ENCODE assay signal across 19 cellular contexts in genomic region chr1:187999973-188000372, GRCh38.
A peak's percentile ranks its signal among the peaks of the same experiment; 100 is the strongest.
DNase-seq lines count a peak whose midpoint lies in the region; ATAC-seq and TF ChIP-seq lines count a peak whose summit lies in the region.
"Had no signal": no experiment of that assay in that cellular context is flagged by ENCODE, and none has a peak within 500 bp of the region (broad histone marks: within the 10 kb centered on the region; RNA-seq: fewer than 3 reads in every experiment).

No MANE protein-coding gene starts in this region.

- H3K4me3 ChIP-seq in BLaER1 (no peak overlapping the region), RWPE2 (ENCODE audit: severe bottlenecking) (no peak overlapping the region), upper lobe of right lung (no peak overlapping the region)
- H3K4me3 ChIP-seq: sigmoid colon, stomach had no signal

- H3K9ac ChIP-seq in BLaER1: no peak overlapping the region

- H3K27ac ChIP-seq in BLaER1 (peak overlapping the region; percentile 44), RWPE2 (ENCODE audit: poor library complexity, severe bottlenecking) (no peak overlapping the region), upper lobe of right lung (no peak overlapping the region)
- H3K27ac ChIP-seq: HL-60, sigmoid colon, stomach had no signal

- TF ChIP-seq CTCF in RWPE2 (IDR thresholded peaks at IDR 0.05; ENCODE audit: poor library complexity, severe bottlenecking) (peak; percentile 26), upper lobe of right lung (IDR thresholded peaks at IDR 0.05) (no peak)

- intact Hi-C loops in upper lobe of right lung (cut with DNase I): no loop called here

- no peak overlapping the region for H3K4me2 ChIP-seq in BLaER1

- ATAC-seq in RWPE2 (ENCODE audit: low read depth): peak; percentile 33; the same call in 1 of the 3 replicates
- ATAC-seq in upper lobe of right lung: no peak
- ATAC-seq: activated CD8-positive, alpha-beta T cell treated with anti-CD3 and anti-CD28 coated beads for 36 hours; left colon; natural killer cell treated with Interleukin-12 subunit alpha and Interleukin-12 subunit beta and Interleukin-15 and Interleukin-18, amount 100 ng/mL, for 72 hours had no signal

- H3K9me3 ChIP-seq in BLaER1: peaks cover 52% of the 10 kb centered on the region
- no peaks in the 10 kb centered on the region for H3K9me3 ChIP-seq in RWPE2 (ENCODE audit: severe bottlenecking)
- H3K9me3 ChIP-seq in upper lobe of right lung: no peaks in the 10 kb centered on the region

- peaks cover 12% of the 10 kb centered on the region; the same call in 1 of the 2 replicates for H3K36me3 ChIP-seq in BLaER1
- H3K36me3 ChIP-seq in RWPE2 (ENCODE audit: low read depth): no peaks in the 10 kb centered on the region
- no peaks in the 10 kb centered on the region for H3K36me3 ChIP-seq in upper lobe of right lung
- H3K36me3 ChIP-seq: sigmoid colon, stomach had no signal

- H3K27me3 ChIP-seq in BLaER1: no peaks in the 10 kb centered on the region
- H3K27me3 ChIP-seq in RWPE2 (ENCODE audit: insufficient read depth, poor library complexity, severe bottlenecking): no peaks in the 10 kb centered on the region
- H3K27me3 ChIP-seq in upper lobe of right lung: no peaks in the 10 kb centered on the region
- H3K27me3 ChIP-seq: sigmoid colon, stomach had no signal

- H3K4me1 ChIP-seq in BLaER1: peaks cover 37% of the 10 kb centered on the region
- no peaks in the 10 kb centered on the region for H3K4me1 ChIP-seq in RWPE2 (ENCODE audit: insufficient read depth, poor library complexity, severe bottlenecking)
- no peaks in the 10 kb centered on the region for H3K4me1 ChIP-seq in upper lobe of right lung
- H3K4me1 ChIP-seq: sigmoid colon, stomach had no signal

- DNase-seq in HCEC 1CT: peak; percentile 17
- DNase-seq in RWPE2 (ENCODE audit: low spot score): no peak
- DNase-seq in hepatic stellate cell (ENCODE audit: low spot score): peak; percentile 4
- DNase-seq in upper lobe of right lung: no peak
- DNase-seq in NCI-H510A treated with DMSO at 0.1 percent for 48 hours (lab: John Stamatoyannopoulos, UW): no peak
- no peak for DNase-seq in OCI-M2 (lab: John Stamatoyannopoulos, UW; ENCODE audit: unreplicated experiment)
- no peak for DNase-seq in activated T-cell treated with anti-CD3 and anti-CD28 coated beads for 4 hours
- DNase-seq: activated CD8-positive, alpha-beta T cell treated with anti-CD3 and anti-CD28 coated beads for 36 hours; activated gamma-delta T cell treated with Interleukin-2 at 50 U/mL for 16 hours; CD4-positive, CD25-positive, alpha-beta regulatory T cell; effector memory CD4-positive, alpha-beta T cell; GOT3; left colon; sigmoid colon; stomach; T1000 had no signal

- no peaks in the 10 kb centered on the region for H4K20me1 ChIP-seq in BLaER1

Comparison
In these comparisons a context has a peak if more than half of its experiments do, and no peak if none do; other contexts are left out.
1. DNase-seq: peak in HCEC 1CT (single experiment) and hepatic stellate cell (single experiment); none in RWPE2 (single experiment), upper lobe of right lung (single experiment), NCI-H510A treated with DMSO at 0.1 percent for 48 hours (single experiment), OCI-M2 (single experiment) and activated T-cell treated with anti-CD3 and anti-CD28 coated beads for 4 hours (single experiment).